Comparison of ENCODE assay signal across 1 cellular context in the genomic region with DNA sequence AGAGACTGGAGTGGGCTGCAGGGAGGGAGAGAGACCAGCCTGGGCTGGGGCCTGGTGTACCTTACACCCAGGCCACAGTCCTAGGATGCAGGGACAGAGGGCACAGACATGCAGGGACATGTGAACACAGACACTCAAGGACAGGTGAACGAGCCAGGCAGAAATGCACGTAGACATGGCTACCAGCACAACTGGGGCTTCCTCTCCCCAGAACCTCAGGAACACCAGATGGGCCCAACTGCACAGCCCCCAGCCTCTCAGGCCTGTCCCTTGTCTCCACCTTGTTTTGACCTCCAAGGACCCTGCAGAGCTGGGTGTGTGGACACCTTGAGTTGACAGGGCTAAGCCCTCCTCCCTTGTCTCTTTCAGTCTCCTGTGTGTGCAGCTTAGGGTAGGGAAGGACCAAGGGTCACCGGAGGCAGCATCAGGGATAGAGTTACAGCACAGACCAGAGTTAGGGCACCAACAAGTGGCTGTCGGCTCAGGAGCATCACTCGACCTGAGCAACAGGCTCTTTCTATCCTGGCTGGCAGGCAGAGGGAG.
A peak's percentile ranks its signal among the peaks of the same experiment; 100 is the strongest.
TF ChIP-seq lines count a peak whose summit lies in the region.

No MANE protein-coding gene starts in this region.

TF ChIP-seq in WTC11, 78 proteins besides CTCF, POLR2A, EP300 and RAD21:
- TF ChIP-seq ZBTB21 (CRISPR knock-in tag; IDR thresholded peaks at IDR 0.05; ENCODE audit: borderline replicate concordance): 0 out of 2 replicates have a peak, but pooled peaks have one; percentile 22
- no peak for TF ChIP-seq NR1H2 (CRISPR knock-in tag; IDR thresholded peaks at IDR 0.05)
TF ChIP-seq in WTC11: peak in this region for 1.
